In genomic region chr2:10499275-10499907, GRCh38 we compare ENCODE assay signal across 1 cellular context.
TF ChIP-seq lines count a peak whose summit lies in the region.

No MANE protein-coding gene starts in this region.

TF ChIP-seq in IMR-90, 13 proteins besides CTCF, POLR2A, EP300 and RAD21:
- TF ChIP-seq MAFK (IDR thresholded peaks at IDR 0.05; ENCODE audit: low read depth, low read length) (no peak), SMC3 (IDR thresholded peaks at IDR 0.05; ENCODE audit: low read depth, low read length) (no peak), MXI1 (IDR thresholded peaks at IDR 0.05; ENCODE audit: borderline replicate concordance, low read depth, low read length) (no peak), CEBPB (IDR thresholded peaks at IDR 0.05; ENCODE audit: low read depth, low read length) (no peak), RFX5 (IDR thresholded peaks at IDR 0.05; ENCODE audit: low read depth, low read length) (no peak), NFE2L2 (IDR thresholded peaks at IDR 0.05; ENCODE audit: low read depth, low read length) (no peak), FOS (IDR thresholded peaks at IDR 0.05; ENCODE audit: low read depth, low read length) (no peak), ELK1 (IDR thresholded peaks at IDR 0.05; ENCODE audit: borderline replicate concordance, low read depth, low read length) (no peak), CHD1 (IDR thresholded peaks at IDR 0.05; ENCODE audit: low read depth, low read length) (no peak), USF2 (IDR thresholded peaks at IDR 0.05; ENCODE audit: low read depth, low read length) (no peak), MAZ (IDR thresholded peaks at IDR 0.05; ENCODE audit: borderline replicate concordance, low read depth, low read length) (no peak), BHLHE40 (IDR thresholded peaks at IDR 0.05; ENCODE audit: low read depth, low read length) (no peak), RCOR1 (IDR thresholded peaks at IDR 0.05; ENCODE audit: insufficient replicate concordance, low read length) (no peak)
